23 cellular contexts compared by ENCODE assay signal in genomic region chr9:6506571-6506970, GRCh38.
DNase-seq lines count a peak whose midpoint lies in the region; ATAC-seq, FAIRE-seq and TF ChIP-seq lines count a peak whose summit lies in the region.
"Had no signal": no experiment of that assay in that cellular context is flagged by ENCODE, and none has a peak within 500 bp of the region (broad histone marks: within the 10 kb centered on the region; RNA-seq: fewer than 3 reads in every experiment).

No MANE protein-coding gene starts in this region.

- no peak overlapping the region for H3K27ac ChIP-seq in Karpas-422 (ENCODE audit: low read length)
- no peak overlapping the region for H3K27ac ChIP-seq in GM12878 (ENCODE audit: control insufficient read depth, insufficient read depth)
- H3K27ac ChIP-seq in keratinocyte (ENCODE audit: control insufficient read depth, insufficient read depth, low read length) = peak overlapping the region; percentile 17
- H3K27ac ChIP-seq: body of pancreas, left ventricle myocardium inferior, testis had no signal

- FAIRE-seq in GM12878 (lab: Jason Lieb, UNC) (no peak), keratinocyte (lab: Jason Lieb, UNC) (peak; percentile 90)
- FAIRE-seq: K562 had no signal

- SMC1A ChIA-PET in GM12878 (lab: Charles Lee; ENCODE audit: uncharacterized antibody, unreplicated experiment) = no interaction called here

- DNase-seq in Caco-2 (no peak), Karpas-422 (peak; percentile 28), GM12878 (ENCODE audit: low read depth, low spot score) (no peak), keratinocyte (ENCODE audit: low read depth, low spot score) (peak; percentile 42), lower leg skin (ENCODE audit: low spot score in 2 of 2) (no peak), nephron progenitor cell (no peak)
- DNase-seq in stimulated activated CD4-positive, alpha-beta T cell treated with anti-CD3 and anti-CD28 coated beads, Interleukin-1b, Interleukin-23, amount 100 ng/mL, for 48 hours = no peak
- DNase-seq: activated CD4-positive, alpha-beta T cell treated with anti-CD3 and anti-CD28 coated beads, Interleukin-2, amount 50 U/mL, for 1 hour; activated CD8-positive, alpha-beta memory T cell treated with anti-CD3 and anti-CD28 coated beads, Interleukin-2, amount 50 U/mL, for 48 hours; body of pancreas; CD4-positive, alpha-beta memory T cell; DND-41; left ventricle myocardium inferior; NCI-H1092; NCI-H2081 treated with DMSO at 0.1 percent for 48 hours; NCI-H524; Right ventricle myocardium superior; stimulated activated CD4-positive, alpha-beta T cell treated with anti-CD3 and anti-CD28 coated beads, Interleukin-12 subunit alpha, Interleukin-12 subunit beta, amount 100 ng/mL, for 4 hours; T-cell; testis had no signal

- H3K27me3 Mint-ChIP-seq in Caco-2 (ENCODE audit: insufficient read depth, unreplicated experiment) (no peaks in the 10 kb centered on the region), nephron progenitor cell (ENCODE audit: low read depth, poor library complexity) (no peaks in the 10 kb centered on the region)
- H3K27me3 Mint-ChIP-seq: CD4-positive, alpha-beta memory T cell; dendritic cell treated with granulocyte-macrophage colony-stimulating factor and Interleukin-4, amounts not matched to agents 40 ng/mL and 50 ng/mL, for 4 days; T-cell had no signal

- 74% methylated on average over 2 of the region's 2 CpGs for WGBS in GM12878 (ENCODE audit: insufficient coverage, insufficient replicate concordance, low lambda C conversion rate, missing lambda C conversion rate)
- WGBS in lower leg skin, 2 donors = 70 to 83% methylated on average over 2 of the region's 2 CpGs

- POLR2A ChIA-PET in Caco-2 (lab: Charles Lee) (no interaction called here), GM12878 (lab: Charles Lee) (interaction anchor here (1.1 kb wide), 1 partner anchor 94 kb away, joined by 3 read pairs; the partner anchor contains the start of gene UHRF2)

- TF ChIP-seq RAD21 in GM12878 (IDR thresholded peaks at IDR 0.05; ENCODE audit: insufficient read depth, low read depth, low read length) = no peak

- no peak overlapping the region for H3K27ac Mint-ChIP-seq in Caco-2 (ENCODE audit: unreplicated experiment)
- no peak overlapping the region for H3K27ac Mint-ChIP-seq in nephron progenitor cell
- H3K27ac Mint-ChIP-seq: dendritic cell treated with granulocyte-macrophage colony-stimulating factor and Interleukin-4, amounts not matched to agents 40 ng/mL and 50 ng/mL, for 4 days had no signal

- H3K4me3 Mint-ChIP-seq in Caco-2 (ENCODE audit: unreplicated experiment) (no peak overlapping the region), nephron progenitor cell (no peak overlapping the region)
- H3K4me3 Mint-ChIP-seq: CD4-positive, alpha-beta memory T cell; dendritic cell treated with granulocyte-macrophage colony-stimulating factor and Interleukin-4, amounts not matched to agents 40 ng/mL and 50 ng/mL, for 4 days; T-cell had no signal

- H3K9me2 ChIP-seq in Karpas-422 (replicated peaks; ENCODE audit: insufficient read depth, low read length) = no peaks in the 10 kb centered on the region

- TF ChIP-seq EP300 in GM12878 (IDR thresholded peaks at IDR 0.05; ENCODE audit: borderline replicate concordance in 1 of 2, control insufficient read depth in 1 of 2, low read depth in 2 of 2, low read length in 2 of 2) = no peak

- H3K36me3 Mint-ChIP-seq in Caco-2 (ENCODE audit: insufficient read depth, unreplicated experiment) (peaks cover 20% of the 10 kb centered on the region), nephron progenitor cell (ENCODE audit: low read depth) (peaks cover 90% of the 10 kb centered on the region)

- no peaks in the 10 kb centered on the region for H3K4me1 ChIP-seq in Caco-2
- no peaks in the 10 kb centered on the region for H3K4me1 ChIP-seq in Karpas-422 (ENCODE audit: low read length)
- H3K4me1 ChIP-seq in GM12878 (ENCODE audit: control insufficient read depth, insufficient read depth, low read length) = no peaks in the 10 kb centered on the region
- peaks cover 15% of the 10 kb centered on the region for H3K4me1 ChIP-seq in keratinocyte (ENCODE audit: control insufficient read depth, extremely low read depth, insufficient read depth, low read length)
- H3K4me1 ChIP-seq: body of pancreas, testis had no signal

- no peaks in the 10 kb centered on the region for H3K36me3 ChIP-seq in Caco-2 (ENCODE audit: control insufficient read depth, insufficient read depth, low read length)
- peaks cover 36% of the 10 kb centered on the region; the same call in 1 of the 2 replicates for H3K36me3 ChIP-seq in Karpas-422 (ENCODE audit: insufficient read depth, low read length)
- H3K36me3 ChIP-seq in GM12878 (ENCODE audit: control insufficient read depth in 2 of 2, insufficient read depth in 2 of 2, low read length in 1 of 2) = peaks cover 6 to 33% of the 10 kb centered on the region in 2 experiments; a peak in 3 of 4 replicates
- H3K36me3 ChIP-seq in keratinocyte (ENCODE audit: control insufficient read depth in 2 of 2, extremely low read depth in 1 of 2, insufficient read depth in 2 of 2, low read length in 2 of 2) = peaks cover 3 to 20% of the 10 kb centered on the region in 2 experiments

- BruUV-seq in Caco-2 (replicated peaks; lab: Mats Ljungman, UMichigan) (TSS peak; percentile 25), GM12878 (replicated peaks; lab: Mats Ljungman, UMichigan) (TSS peak; percentile 12)

- CTCF ChIA-PET in Caco-2 (lab: Charles Lee) = interaction anchor here (0.5 kb wide), 1 partner anchor 233 kb away, joined by 4 read pairs; no protein-coding TSS in a partner anchor
- CTCF ChIA-PET in GM12878 (lab: Yijun Ruan, JAX) = interaction anchor here (1.7 kb wide), 1 partner anchor 11 kb away, joined by 7 read pairs; no protein-coding TSS in a partner anchor

- dilution Hi-C loops in keratinocyte (cut with MboI; ENCODE audit: extremely low pct_ligation_motif_present, low sequenced_read_pairs) = no loop called here

- no peaks in the 10 kb centered on the region for H3K9me1 ChIP-seq in keratinocyte (ENCODE audit: control insufficient read depth, extremely low read depth, insufficient read depth, low read length)

- TF ChIP-seq POLR2A in GM12878 (IDR thresholded peaks at IDR 0.05; ENCODE audit: low read depth, low read length) (no peak), lower leg skin (IDR thresholded peaks at IDR 0.05) (no peak)

- H3K27me3 ChIP-seq in Caco-2 (replicated peaks; ENCODE audit: control insufficient read depth, insufficient read depth, low read length) (no peaks in the 10 kb centered on the region), Karpas-422 (ENCODE audit: low read length) (no peaks in the 10 kb centered on the region), GM12878 (replicated peaks in 1 of 2; ENCODE audit: control insufficient read depth in 2 of 2, insufficient read depth in 2 of 2, low read length in 1 of 2) (no peaks in the 10 kb centered on the region), keratinocyte (ENCODE audit: control insufficient read depth, extremely low read depth, insufficient read depth, low read length) (no peaks in the 10 kb centered on the region)
- H3K27me3 ChIP-seq: body of pancreas, testis had no signal

- H3K9me3 Mint-ChIP-seq in Caco-2 (ENCODE audit: unreplicated experiment) = no peaks in the 10 kb centered on the region
- H3K9me3 Mint-ChIP-seq in nephron progenitor cell = no peaks in the 10 kb centered on the region
- H3K9me3 Mint-ChIP-seq: dendritic cell treated with granulocyte-macrophage colony-stimulating factor and Interleukin-4, amounts not matched to agents 40 ng/mL and 50 ng/mL, for 4 days; T-cell had no signal

- ATAC-seq in GM12878 = no peak
- ATAC-seq in HG03039 (IDR thresholded peaks at IDR 0.05; ENCODE audit: unreplicated experiment) = no peak
- ATAC-seq: body of pancreas, K562, T-cell had no signal

- H3K4me2 ChIP-seq in Karpas-422 (ENCODE audit: low read depth, low read length, poor library complexity, severe bottlenecking) (no peak overlapping the region), GM12878 (ENCODE audit: control insufficient read depth, insufficient read depth) (no peak overlapping the region), keratinocyte (ENCODE audit: control insufficient read depth, extremely low read depth, insufficient read depth, low read depth, low read length) (no peak overlapping the region)

- intact Hi-C loops in Caco-2 (cut with micrococcal nuclease; ENCODE audit: unreplicated experiment) (no loop called here), GM12878 (cut with micrococcal nuclease; ENCODE audit: unreplicated experiment) (no loop called here), lower leg skin (cut with DNase I; ENCODE audit: low total_unique reads) (no loop called here)

- no peak overlapping the region for H3K4me3 ChIP-seq in Caco-2 (ENCODE audit: low read depth, low read length)
- no peak overlapping the region for H3K4me3 ChIP-seq in Karpas-422 (ENCODE audit: low read length)
- H3K4me3 ChIP-seq in GM12878 = no peak overlapping the region
- H3K4me3 ChIP-seq in keratinocyte (ENCODE audit: control insufficient read depth in 2 of 3, extremely low read depth in 1 of 3, insufficient read depth in 2 of 3, low read depth in 1 of 3, low read length in 3 of 3) = no peak overlapping the region
- H3K4me3 ChIP-seq in lower leg skin (ENCODE audit: low read depth, poor library complexity, severe bottlenecking) = no peak overlapping the region
- H3K4me3 ChIP-seq: body of pancreas, K562, left ventricle myocardium inferior, testis had no signal

- H3K9ac ChIP-seq in Karpas-422 (ENCODE audit: low read length) = no peak overlapping the region
- no peak overlapping the region for H3K9ac ChIP-seq in GM12878 (ENCODE audit: control insufficient read depth, insufficient read depth, low read length)
- no peak overlapping the region for H3K9ac ChIP-seq in keratinocyte (ENCODE audit: control insufficient read depth, extremely low read depth, insufficient read depth, low read length)

- RAD21 ChIA-PET in GM12878 (lab: Charles Lee; ENCODE audit: unreplicated experiment) = interaction anchor here (1.4 kb wide), 1 partner anchor 42 kb away, joined by 3 read pairs; no protein-coding TSS in a partner anchor

- H3K4me1 Mint-ChIP-seq in Caco-2 (ENCODE audit: low read depth, unreplicated experiment) (no peaks in the 10 kb centered on the region), nephron progenitor cell (no peaks in the 10 kb centered on the region)
- H3K4me1 Mint-ChIP-seq: CD4-positive, alpha-beta memory T cell; T-cell had no signal

- in situ Hi-C loops in GM12878 (cut with MboI) = no loop called here

- TF ChIP-seq CTCF in Caco-2 (IDR thresholded peaks at IDR 0.05; ENCODE audit: insufficient read depth in 1 of 2, low read depth in 1 of 2, low read length in 1 of 2, severe bottlenecking in 1 of 2, unreplicated experiment in 1 of 2) (no peak), GM12878 (IDR thresholded peaks at IDR 0.05 in 2 of 3, conservative IDR thresholded peaks at IDR 0.05 in 1 of 3; ENCODE audit: control insufficient read depth in 2 of 3, extremely low read depth in 1 of 3, insufficient read depth in 1 of 3, low read depth in 3 of 3, low read length in 3 of 3) (no peak), keratinocyte (optimal IDR thresholded peaks at IDR 0.05 in 1 of 3, IDR thresholded peaks at IDR 0.05 in 1 of 3, conservative IDR thresholded peaks at IDR 0.05 in 1 of 3; ENCODE audit: extremely low read depth in 1 of 3, insufficient read depth in 2 of 3, low read length in 3 of 3) (no peak), lower leg skin (IDR thresholded peaks at IDR 0.05) (no peak), nephron progenitor cell (IDR thresholded peaks at IDR 0.05) (no peak)

- H3K9me3 ChIP-seq in Caco-2 (no peaks in the 10 kb centered on the region), Karpas-422 (ENCODE audit: low read length) (no peaks in the 10 kb centered on the region), GM12878 (replicated peaks; ENCODE audit: control insufficient read depth, insufficient read depth, low read length) (no peaks in the 10 kb centered on the region), keratinocyte (ENCODE audit: control insufficient read depth, low read depth, low read length) (no peaks in the 10 kb centered on the region)
- H3K9me3 ChIP-seq: body of pancreas, left ventricle myocardium inferior, testis had no signal

- H2AFZ ChIP-seq in Karpas-422 (ENCODE audit: low read length) (no peak overlapping the region), GM12878 (ENCODE audit: control insufficient read depth, low read depth, low read length) (no peak overlapping the region), keratinocyte (ENCODE audit: control insufficient read depth, low read length) (no peak overlapping the region)

- H3K79me2 ChIP-seq in Karpas-422 (ENCODE audit: low read length) (peaks cover 1% of the 10 kb centered on the region; the same call in 1 of the 2 replicates), GM12878 (ENCODE audit: control insufficient read depth, insufficient read depth, low read length) (no peaks in the 10 kb centered on the region), keratinocyte (ENCODE audit: control insufficient read depth, insufficient read depth, low read length) (no peaks in the 10 kb centered on the region)

- H4K20me1 ChIP-seq in Karpas-422 (ENCODE audit: insufficient read depth, low read depth, low read length) (no peaks in the 10 kb centered on the region), GM12878 (ENCODE audit: control insufficient read depth, insufficient read depth) (no peaks in the 10 kb centered on the region), keratinocyte (ENCODE audit: control insufficient read depth, extremely low read depth, insufficient read depth, low read length) (no peaks in the 10 kb centered on the region)

Comparison
In these comparisons a context has a peak if more than half of its experiments do, and no peak if none do; other contexts are left out.
1. DNase-seq: peak in Karpas-422 (single experiment) and keratinocyte (single experiment); none in Caco-2 (0 of 2), GM12878 (single experiment), stimulated activated CD4-positive, alpha-beta T cell treated with anti-CD3 and anti-CD28 coated beads, Interleukin-1b, Interleukin-23, amount 100 ng/mL, for 48 hours (single experiment), lower leg skin (0 of 2) and nephron progenitor cell (single experiment).